ENCODE assay signal across 9 cellular contexts in genomic region chr11:76788661-76789442, GRCh38. TPM values are rescaled to one million over a fixed set of nuclear protein-coding genes. Genes with fewer than 3 reads are reported as not detected.
DNase-seq lines count a peak whose midpoint lies in the region; ATAC-seq and TF ChIP-seq lines count a peak whose summit lies in the region.
"Had no signal": no experiment of that assay in that cellular context is flagged by ENCODE, and none has a peak within 500 bp of the region (broad histone marks: within the 10 kb centered on the region; RNA-seq: fewer than 3 reads in every experiment).

No MANE protein-coding gene starts in this region.

- H3K9ac ChIP-seq in parathyroid adenoma = no peak overlapping the region

- H3K36me3 Mint-ChIP-seq in CD14-positive monocyte = peaks cover 0 to 7% of the 10 kb centered on the region in 2 donors

- H3K4me3 ChIP-seq in parathyroid adenoma (ENCODE audit: low read depth, low read length) = no peak overlapping the region

- no peak for ATAC-seq in HG03442 (IDR thresholded peaks at IDR 0.05; ENCODE audit: unreplicated experiment)
- no peak for ATAC-seq in GM21825 (IDR thresholded peaks at IDR 0.05; ENCODE audit: unreplicated experiment)

- peaks cover 8% of the 10 kb centered on the region for H3K79me2 ChIP-seq in parathyroid adenoma

- peaks cover 6% of the 10 kb centered on the region for H3K4me1 Mint-ChIP-seq in CD14-positive monocyte

- TF ChIP-seq CTCF in CD14-positive monocyte (IDR thresholded peaks at IDR 0.05) (no peak), parathyroid adenoma (IDR thresholded peaks at IDR 0.05) (no peak)

- no peaks in the 10 kb centered on the region for H3K27me3 ChIP-seq in parathyroid adenoma (ENCODE audit: control insufficient read depth, insufficient read depth, low read length)

- peaks cover 21% of the 10 kb centered on the region for H3K4me1 ChIP-seq in parathyroid adenoma

- H2AFZ ChIP-seq in parathyroid adenoma = no peak overlapping the region

- no peak overlapping the region for H3K4me3 Mint-ChIP-seq in CD14-positive monocyte

- no peaks in the 10 kb centered on the region for H3K36me3 ChIP-seq in parathyroid adenoma (ENCODE audit: control insufficient read depth, insufficient read depth, low read length)

- peaks cover 4 to 19% (median 6%) of the 10 kb centered on the region in 7 donors for H3K9me3 Mint-ChIP-seq in CD14-positive monocyte

- H3K27me3 Mint-ChIP-seq in CD14-positive monocyte (ENCODE audit: low read depth in 3 of 3) = peaks cover 33 to 54% (median 54%) of the 10 kb centered on the region in 3 donors

- no peaks in the 10 kb centered on the region for H3K9me3 ChIP-seq in parathyroid adenoma (ENCODE audit: control insufficient read depth, low read length)

- H3K4me2 ChIP-seq in parathyroid adenoma (ENCODE audit: low read length) = no peak overlapping the region

- no peak overlapping the region for H3K27ac Mint-ChIP-seq in CD14-positive monocyte

- H3K27ac ChIP-seq in parathyroid adenoma = peak overlapping the region; percentile 70

- intact Hi-C loops in CD14-positive monocyte (cut with micrococcal nuclease) = no loop called here

- peak; percentile 19 for DNase-seq in CD14-positive monocyte (ENCODE audit: low spot score)
- peak; percentile 50 for DNase-seq in NCI-H2196 treated with DMSO at 0.1 percent for 48 hours (lab: John Stamatoyannopoulos, UW; ENCODE audit: unreplicated experiment)
- DNase-seq in globus pallidus (ENCODE audit: low spot score) = peak; percentile 77
- DNase-seq in stimulated activated naive CD4-positive, alpha-beta T cell treated with Interleukin-2 at 50 U/mL for 16 hours (lab: John Stamatoyannopoulos, UW) = no peak
- no peak for DNase-seq in NCI-H2171 (lab: John Stamatoyannopoulos, UW)
- DNase-seq: stimulated activated CD4-positive, alpha-beta T cell treated with anti-CD3 and anti-CD28 coated beads, Interleukin-15, amount 100 ng/mL, for 24 hours had no signal

RNA-seq across cellular contexts. Expression of gene TSKU, which starts 5.7 kb away (rescaled TPM):
- not detected for polyA plus RNA-seq in CD14-positive monocyte

Comparison
In these comparisons a context has a peak if more than half of its experiments do, and no peak if none do; other contexts are left out.
1. DNase-seq: peak in CD14-positive monocyte (single experiment), NCI-H2196 treated with DMSO at 0.1 percent for 48 hours (single experiment) and globus pallidus (single experiment); none in stimulated activated naive CD4-positive, alpha-beta T cell treated with Interleukin-2 at 50 U/mL for 16 hours (single experiment) and NCI-H2171 (single experiment).